1 cellular context compared by ENCODE assay signal in genomic region chr16:89884041-89884421, GRCh38.
TF ChIP-seq lines count a peak whose summit lies in the region.

No MANE protein-coding gene starts in this region.

TF ChIP-seq in K562, 482 proteins besides CTCF, POLR2A, EP300 and RAD21:
- TF ChIP-seq POLR2G (IDR thresholded peaks at IDR 0.05; ENCODE audit: low read depth, low read length), result peak; percentile 47; the same call in 1 of the 2 replicates
- no peak for TF ChIP-seq TBL1XR1 (IDR thresholded peaks at IDR 0.05; ENCODE audit: low read length in 2 of 2)
- no peak for TF ChIP-seq ZBTB9 (CRISPR knock-in tag; IDR thresholded peaks at IDR 0.05)
- TF ChIP-seq RBFOX2 (IDR thresholded peaks at IDR 0.05; ENCODE audit: low read depth, low read length), result peak; percentile 40; the same call in 1 of the 2 replicates
